In genomic region chr2:50859110-50859509, GRCh38 we compare ENCODE assay signal across 27 cellular contexts.
A peak's percentile ranks its signal among the peaks of the same experiment; 100 is the strongest.
DNase-seq lines count a peak whose midpoint lies in the region; ATAC-seq and TF ChIP-seq lines count a peak whose summit lies in the region.
"Had no signal": no experiment of that assay in that cellular context is flagged by ENCODE, and none has a peak within 500 bp of the region (broad histone marks: within the 10 kb centered on the region; RNA-seq: fewer than 3 reads in every experiment).

No MANE protein-coding gene starts in this region.

- H4K20me1 ChIP-seq in SK-N-SH (ENCODE audit: insufficient read depth) = no peaks in the 10 kb centered on the region

- no peaks in the 10 kb centered on the region for H3K79me2 ChIP-seq in SK-N-SH (ENCODE audit: insufficient read depth)

- H3K4me1 ChIP-seq in SK-N-SH (ENCODE audit: control insufficient read depth in 1 of 2, insufficient read depth in 2 of 2, low read depth in 1 of 2, low read length in 1 of 2) = no peaks in the 10 kb centered on the region; a peak in 2 of 4 replicates
- H3K4me1 ChIP-seq: A549, SJSA1 had no signal

- no peak for TF ChIP-seq EP300 in SK-N-SH (IDR thresholded peaks at IDR 0.05; ENCODE audit: borderline replicate concordance in 1 of 2, low read depth in 1 of 2, low read length in 1 of 2)

- H3K27me3 Mint-ChIP-seq in WTC11 (ENCODE audit: low read depth) (no peaks in the 10 kb centered on the region), chondrocyte (ENCODE audit: low read depth) (peaks cover 7% of the 10 kb centered on the region)
- H3K27me3 Mint-ChIP-seq: B cell had no signal

- H3K4me3 ChIP-seq in SK-N-SH (ENCODE audit: low read depth in 2 of 2, low read length in 1 of 2) = no peak overlapping the region
- H3K4me3 ChIP-seq: A549, K562, SJSA1 had no signal

- intact Hi-C loops in left cardiac atrium (cut with DNase I) = no loop called here

- H3K27ac Mint-ChIP-seq in WTC11 (no peak overlapping the region), chondrocyte (ENCODE audit: unreplicated experiment) (no peak overlapping the region)
- H3K27ac Mint-ChIP-seq: B cell; CD8-positive, alpha-beta T cell had no signal

- POLR2A ChIA-PET in SK-N-SH (lab: Yijun Ruan, JAX) = no interaction called here
- POLR2A ChIA-PET in WTC11 (lab: Charles Lee) = no interaction called here

- DNase-seq in SK-N-SH = no peak
- no peak for DNase-seq in WTC11 (ENCODE audit: low spot score)
- DNase-seq in islet precursor cell = peak; percentile 67
- DNase-seq in chondrocyte (ENCODE audit: low spot score) = no peak
- no peak for DNase-seq in left cardiac atrium
- DNase-seq: CD8-positive, alpha-beta T cell; DMS153; DND-41; H7; Kasumi-1; NCI-H1092 treated with DMSO at 0.1 percent for 48 hours; NCI-H1436; NCI-H187; NCI-H2081 treated with DMSO at 0.1 percent for 48 hours; NCI-H2227 treated with DMSO at 0.1 percent for 48 hours; NCI-H526 treated with DMSO at 0.1 percent for 48 hours; NK-92 treated with Interleukin-12 subunit alpha and Interleukin-12 subunit beta, amount 100 ng/mL, for 24 hours; Right ventricle myocardium superior; RPMI8226; T-helper 1 cell had no signal

- H3K9ac ChIP-seq in SK-N-SH = no peak overlapping the region

- no peaks in the 10 kb centered on the region for H3K9me3 ChIP-seq in SK-N-SH
- H3K9me3 ChIP-seq: A549, SJSA1 had no signal

- no peak for TF ChIP-seq CTCF in SK-N-SH (IDR thresholded peaks at IDR 0.05)
- TF ChIP-seq CTCF in WTC11 (IDR thresholded peaks at IDR 0.05) = no peak
- TF ChIP-seq CTCF in chondrocyte (IDR thresholded peaks at IDR 0.05) = no peak

- no peak overlapping the region for H2AFZ ChIP-seq in SK-N-SH (ENCODE audit: low read depth)

- H3K4me1 Mint-ChIP-seq in WTC11 = peaks cover 19% of the 10 kb centered on the region
- H3K4me1 Mint-ChIP-seq in chondrocyte (ENCODE audit: low read depth) = no peaks in the 10 kb centered on the region
- H3K4me1 Mint-ChIP-seq: B cell had no signal

- H3F3A ChIP-seq in SK-N-SH (replicated peaks; ENCODE audit: insufficient read depth) = no peaks in the 10 kb centered on the region

- CTCF ChIA-PET in SK-N-SH (lab: Yijun Ruan, JAX) = no interaction called here
- CTCF ChIA-PET in WTC11 (lab: Charles Lee) = no interaction called here

- H3K4me3 Mint-ChIP-seq in WTC11 (no peak overlapping the region), chondrocyte (ENCODE audit: unreplicated experiment) (no peak overlapping the region)
- H3K4me3 Mint-ChIP-seq: B cell; CD8-positive, alpha-beta T cell had no signal

- no peak overlapping the region for H3K4me2 ChIP-seq in SK-N-SH
- H3K4me2 ChIP-seq: A549 had no signal

- no peaks in the 10 kb centered on the region for H3K9me2 ChIP-seq in SK-N-SH

- no peak for ATAC-seq in SK-N-SH treated with all-trans-retinoic acid at 6 μM for 48 hours
- peak; percentile 65; the same call in 1 of the 2 replicates for ATAC-seq in WTC11
- no peak for ATAC-seq in HG03139 (IDR thresholded peaks at IDR 0.05; ENCODE audit: unreplicated experiment)
- no peak for ATAC-seq in left cardiac atrium
- ATAC-seq: A549; CD8-positive, alpha-beta T cell; K562 had no signal

- no peaks in the 10 kb centered on the region for H3K27me3 ChIP-seq in SK-N-SH (ENCODE audit: insufficient read depth)
- H3K27me3 ChIP-seq: SJSA1 had no signal

- H3K9me3 Mint-ChIP-seq in WTC11 = no peaks in the 10 kb centered on the region
- no peaks in the 10 kb centered on the region for H3K9me3 Mint-ChIP-seq in chondrocyte (ENCODE audit: low read depth)

- TF ChIP-seq RAD21 in SK-N-SH (IDR thresholded peaks at IDR 0.05; ENCODE audit: low read length) = peak; percentile 12; the same call in 1 of the 2 replicates

- H3K27ac ChIP-seq in SK-N-SH (ENCODE audit: low read depth in 2 of 2, low read length in 1 of 2) = no peak overlapping the region
- H3K27ac ChIP-seq: A549, C4-2B, SJSA1 had no signal

- H3K36me3 Mint-ChIP-seq in WTC11 (no peaks in the 10 kb centered on the region), chondrocyte (ENCODE audit: low read depth) (no peaks in the 10 kb centered on the region)
- H3K36me3 Mint-ChIP-seq: CD8-positive, alpha-beta T cell had no signal

- H3K36me3 ChIP-seq in SK-N-SH (replicated peaks in 1 of 2; ENCODE audit: control insufficient read depth in 1 of 2, insufficient read depth in 2 of 2, low read length in 1 of 2) = no peaks in the 10 kb centered on the region
- H3K36me3 ChIP-seq: SJSA1 had no signal

TF ChIP-seq in SK-N-SH, 30 proteins besides CTCF, POLR2A, EP300 and RAD21 (continues in another document):
- TF ChIP-seq YY1 (IDR thresholded peaks at IDR 0.05; ENCODE audit: low read depth) (no peak), USF1 (IDR thresholded peaks at IDR 0.05; ENCODE audit: borderline replicate concordance, low read depth) (no peak), CHD2 (IDR thresholded peaks at IDR 0.05; ENCODE audit: low read length, partially characterized antibody) (no peak), EZH2phosphoT487 (IDR thresholded peaks at IDR 0.05; ENCODE audit: borderline replicate concordance, low read depth) (no peak), TCF12 (IDR thresholded peaks at IDR 0.05) (no peak), MXI1 (IDR thresholded peaks at IDR 0.05; ENCODE audit: low read depth, low read length) (no peak), IRF3 (IDR thresholded peaks at IDR 0.05; ENCODE audit: low read depth, low read length) (no peak)

TF ChIP-seq in SK-N-SH treated with all-trans-retinoic acid at 6 μM for 48 hours, 23 proteins besides CTCF, POLR2A, EP300 and RAD21 (continues in another document):
- TF ChIP-seq POU6F1 (CRISPR knock-in tag; IDR thresholded peaks at IDR 0.05; ENCODE audit: borderline replicate concordance, low read depth) (no peak), BACH2 (CRISPR knock-in tag; IDR thresholded peaks at IDR 0.05; ENCODE audit: borderline replicate concordance) (no peak), GLIS3 (CRISPR knock-in tag; IDR thresholded peaks at IDR 0.05) (no peak)

TF ChIP-seq in WTC11, 78 proteins besides CTCF, POLR2A, EP300 and RAD21:
- TF ChIP-seq MLX (CRISPR knock-in tag; IDR thresholded peaks at IDR 0.05) (no peak), E2F4 (CRISPR knock-in tag; IDR thresholded peaks at IDR 0.05; ENCODE audit: borderline replicate concordance, low read depth) (no peak), ATF3 (CRISPR knock-in tag; conservative IDR thresholded peaks at IDR 0.05) (no peak), ZNF671 (CRISPR knock-in tag; IDR thresholded peaks at IDR 0.05) (no peak), ATF2 (CRISPR knock-in tag; IDR thresholded peaks at IDR 0.05; ENCODE audit: borderline replicate concordance, low read depth) (no peak), ZSCAN18 (CRISPR knock-in tag; IDR thresholded peaks at IDR 0.05) (no peak)
